1 cellular context compared by ENCODE assay signal in the genomic region with DNA sequence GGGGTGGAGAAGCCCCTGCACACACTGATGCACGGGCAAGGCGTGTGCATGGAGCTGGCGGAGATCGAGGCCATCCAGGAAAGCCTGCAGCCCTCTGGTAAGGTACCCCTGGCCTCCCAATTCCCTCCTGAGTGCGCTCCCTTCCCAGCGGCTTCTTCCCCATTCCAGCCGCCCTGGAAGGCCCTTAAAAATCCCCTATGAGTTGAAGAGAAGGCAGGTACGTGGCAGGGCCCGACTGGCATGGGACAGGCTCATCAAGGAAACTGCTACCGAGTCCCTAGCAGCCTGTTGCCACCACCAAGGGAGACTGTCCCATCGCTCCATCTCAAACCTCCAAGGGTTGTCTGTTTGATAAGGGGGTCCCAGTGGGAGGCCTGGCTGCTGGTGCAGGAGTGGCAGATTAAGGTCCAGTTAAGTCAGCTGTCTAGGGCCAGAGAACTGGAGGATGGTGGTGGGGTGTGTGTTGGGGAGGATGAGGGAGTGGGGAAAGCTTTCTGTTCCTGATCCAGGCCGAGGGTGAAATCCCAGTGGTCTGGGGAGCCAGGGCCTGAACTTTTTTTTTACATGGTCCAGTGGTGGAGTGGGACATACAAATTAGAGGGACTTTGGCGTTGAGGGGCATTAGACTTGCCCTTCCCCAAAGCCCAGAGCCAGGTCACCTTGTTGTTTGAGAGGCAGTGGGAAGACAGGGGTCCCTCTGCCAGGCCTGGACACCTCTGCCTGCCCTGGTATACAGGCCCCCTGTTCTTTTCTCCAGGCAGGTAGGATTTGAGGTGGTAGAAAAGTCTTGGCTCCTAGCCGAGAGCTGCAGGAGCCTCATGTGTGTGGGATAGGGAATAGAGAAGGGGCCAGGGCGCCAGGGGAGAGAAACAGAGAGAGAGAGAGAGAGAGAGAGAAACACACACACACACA.
A peak's percentile ranks its signal among the peaks of the same experiment; 100 is the strongest.
TF ChIP-seq lines count a peak whose summit lies in the region.

No MANE protein-coding gene starts in this region.

TF ChIP-seq in HepG2, 621 proteins besides CTCF, POLR2A, EP300 and RAD21 (continued from another document and continues in another):
- TF ChIP-seq, protein P1, sequence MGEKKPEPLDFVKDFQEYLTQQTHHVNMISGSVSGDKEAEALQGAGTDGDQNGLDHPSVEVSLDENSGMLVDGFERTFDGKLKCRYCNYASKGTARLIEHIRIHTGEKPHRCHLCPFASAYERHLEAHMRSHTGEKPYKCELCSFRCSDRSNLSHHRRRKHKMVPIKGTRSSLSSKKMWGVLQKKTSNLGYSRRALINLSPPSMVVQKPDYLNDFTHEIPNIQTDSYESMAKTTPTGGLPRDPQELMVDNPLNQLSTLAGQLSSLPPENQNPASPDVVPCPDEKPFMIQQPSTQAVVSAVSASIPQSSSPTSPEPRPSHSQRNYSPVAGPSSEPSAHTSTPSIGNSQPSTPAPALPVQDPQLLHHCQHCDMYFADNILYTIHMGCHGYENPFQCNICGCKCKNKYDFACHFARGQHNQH (CRISPR knock-in tag; IDR thresholded peaks at IDR 0.05): no peak; the same call in 1 of the 2 replicates
- TF ChIP-seq FIP1L1 (IDR thresholded peaks at IDR 0.05; ENCODE audit: borderline replicate concordance, insufficient read depth, low read depth, low read length) (no peak), SIN3B (IDR thresholded peaks at IDR 0.05; ENCODE audit: low read length) (no peak), ZMYM4 (CRISPR knock-in tag; IDR thresholded peaks at IDR 0.05) (no peak), RFXANK (CRISPR knock-in tag; IDR thresholded peaks at IDR 0.05) (no peak), ATM (IDR thresholded peaks at IDR 0.05; ENCODE audit: borderline replicate concordance) (no peak), GABPB1 (CRISPR knock-in tag; IDR thresholded peaks at IDR 0.05) (peak; percentile 4; the same call in 1 of the 2 replicates), ZNF282 (IDR thresholded peaks at IDR 0.05; ENCODE audit: partially characterized antibody) (no peak), AKAP8 (CRISPR knock-in tag; IDR thresholded peaks at IDR 0.05) (no peak), MIXL1 (CRISPR knock-in tag; IDR thresholded peaks at IDR 0.05) (no peak), ZNF331 (CRISPR knock-in tag; IDR thresholded peaks at IDR 0.05) (no peak), IRX3 (CRISPR knock-in tag; IDR thresholded peaks at IDR 0.05; ENCODE audit: borderline replicate concordance, low read depth) (no peak), GTF2F1 (IDR thresholded peaks at IDR 0.05; ENCODE audit: low read length) (no peak), FOXM1 (CRISPR knock-in tag; IDR thresholded peaks at IDR 0.05) (0 out of 2 replicates have a peak, but pooled peaks have one; percentile 4), KLF15 (CRISPR knock-in tag; IDR thresholded peaks at IDR 0.05; ENCODE audit: borderline replicate concordance) (no peak), ZNF326 (CRISPR knock-in tag; IDR thresholded peaks at IDR 0.05; ENCODE audit: borderline replicate concordance) (no peak), ZZZ3 (CRISPR knock-in tag; IDR thresholded peaks at IDR 0.05; ENCODE audit: borderline replicate concordance) (no peak; the same call in 1 of the 2 replicates), ZIK1 (CRISPR knock-in tag; IDR thresholded peaks at IDR 0.05; ENCODE audit: borderline replicate concordance, low read depth) (no peak), ZNF484 (CRISPR knock-in tag; IDR thresholded peaks at IDR 0.05; ENCODE audit: borderline replicate concordance, low read depth) (no peak), ZNF75D (CRISPR knock-in tag; IDR thresholded peaks at IDR 0.05; ENCODE audit: borderline replicate concordance) (0 out of 2 replicates have a peak, but pooled peaks have one; percentile 74), KLF13 (CRISPR knock-in tag; IDR thresholded peaks at IDR 0.05) (no peak), ZNF335 (CRISPR knock-in tag; IDR thresholded peaks at IDR 0.05) (no peak), TGIF2 (CRISPR knock-in tag; IDR thresholded peaks at IDR 0.05) (no peak), ARHGAP35 (CRISPR knock-in tag; IDR thresholded peaks at IDR 0.05; ENCODE audit: borderline replicate concordance) (no peak; the same call in 1 of the 2 replicates), MYC (CRISPR knock-in tag; IDR thresholded peaks at IDR 0.05; ENCODE audit: borderline replicate concordance) (0 out of 2 replicates have a peak, but pooled peaks have one; percentile 2), SALL1 (CRISPR knock-in tag; IDR thresholded peaks at IDR 0.05) (no peak; the same call in 1 of the 2 replicates), ZNF619 (CRISPR knock-in tag; IDR thresholded peaks at IDR 0.05) (no peak), ZNF761 (CRISPR knock-in tag; conservative IDR thresholded peaks at IDR 0.05) (no peak), ZNF17 (CRISPR knock-in tag; IDR thresholded peaks at IDR 0.05) (no peak), XRCC5 (optimal IDR thresholded peaks at IDR 0.05; ENCODE audit: low read length) (no peak), BORCS8-MEF2B (CRISPR knock-in tag; IDR thresholded peaks at IDR 0.05) (no peak; the same call in 1 of the 2 replicates), ZNF205 (CRISPR knock-in tag; IDR thresholded peaks at IDR 0.05) (no peak), MATR3 (CRISPR knock-in tag; IDR thresholded peaks at IDR 0.05) (no peak)
- TF ChIP-seq, protein P2, sequence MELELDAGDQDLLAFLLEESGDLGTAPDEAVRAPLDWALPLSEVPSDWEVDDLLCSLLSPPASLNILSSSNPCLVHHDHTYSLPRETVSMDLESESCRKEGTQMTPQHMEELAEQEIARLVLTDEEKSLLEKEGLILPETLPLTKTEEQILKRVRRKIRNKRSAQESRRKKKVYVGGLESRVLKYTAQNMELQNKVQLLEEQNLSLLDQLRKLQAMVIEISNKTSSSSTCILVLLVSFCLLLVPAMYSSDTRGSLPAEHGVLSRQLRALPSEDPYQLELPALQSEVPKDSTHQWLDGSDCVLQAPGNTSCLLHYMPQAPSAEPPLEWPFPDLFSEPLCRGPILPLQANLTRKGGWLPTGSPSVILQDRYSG (CRISPR knock-in tag; IDR thresholded peaks at IDR 0.05): no peak
- TF ChIP-seq, protein P3, sequence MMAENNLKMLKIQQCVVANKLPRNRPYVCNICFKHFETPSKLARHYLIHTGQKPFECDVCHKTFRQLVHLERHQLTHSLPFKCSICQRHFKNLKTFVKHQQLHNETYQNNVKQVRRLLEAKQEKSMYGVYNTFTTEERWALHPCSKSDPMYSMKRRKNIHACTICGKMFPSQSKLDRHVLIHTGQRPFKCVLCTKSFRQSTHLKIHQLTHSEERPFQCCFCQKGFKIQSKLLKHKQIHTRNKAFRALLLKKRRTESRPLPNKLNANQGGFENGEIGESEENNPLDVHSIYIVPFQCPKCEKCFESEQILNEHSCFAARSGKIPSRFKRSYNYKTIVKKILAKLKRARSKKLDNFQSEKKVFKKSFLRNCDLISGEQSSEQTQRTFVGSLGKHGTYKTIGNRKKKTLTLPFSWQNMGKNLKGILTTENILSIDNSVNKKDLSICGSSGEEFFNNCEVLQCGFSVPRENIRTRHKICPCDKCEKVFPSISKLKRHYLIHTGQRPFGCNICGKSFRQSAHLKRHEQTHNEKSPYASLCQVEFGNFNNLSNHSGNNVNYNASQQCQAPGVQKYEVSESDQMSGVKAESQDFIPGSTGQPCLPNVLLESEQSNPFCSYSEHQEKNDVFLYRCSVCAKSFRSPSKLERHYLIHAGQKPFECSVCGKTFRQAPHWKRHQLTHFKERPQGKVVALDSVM (CRISPR knock-in tag; IDR thresholded peaks at IDR 0.05): no peak
- TF ChIP-seq, protein P4, sequence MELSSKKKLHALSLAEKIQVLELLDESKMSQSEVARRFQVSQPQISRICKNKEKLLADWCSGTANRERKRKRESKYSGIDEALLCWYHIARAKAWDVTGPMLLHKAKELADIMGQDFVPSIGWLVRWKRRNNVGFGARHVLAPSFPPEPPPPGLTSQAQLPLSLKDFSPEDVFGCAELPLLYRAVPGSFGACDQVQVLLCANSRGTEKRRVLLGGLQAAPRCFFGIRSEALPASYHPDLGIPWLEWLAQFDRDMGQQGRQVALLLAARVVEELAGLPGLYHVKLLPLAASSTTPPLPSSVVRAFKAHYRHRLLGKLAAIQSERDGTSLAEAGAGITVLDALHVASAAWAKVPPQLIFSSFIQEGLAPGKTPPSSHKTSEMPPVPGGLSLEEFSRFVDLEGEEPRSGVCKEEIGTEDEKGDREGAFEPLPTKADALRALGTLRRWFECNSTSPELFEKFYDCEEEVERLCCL (CRISPR knock-in tag; IDR thresholded peaks at IDR 0.05; ENCODE audit: borderline replicate concordance): no peak
- TF ChIP-seq, protein P5, sequence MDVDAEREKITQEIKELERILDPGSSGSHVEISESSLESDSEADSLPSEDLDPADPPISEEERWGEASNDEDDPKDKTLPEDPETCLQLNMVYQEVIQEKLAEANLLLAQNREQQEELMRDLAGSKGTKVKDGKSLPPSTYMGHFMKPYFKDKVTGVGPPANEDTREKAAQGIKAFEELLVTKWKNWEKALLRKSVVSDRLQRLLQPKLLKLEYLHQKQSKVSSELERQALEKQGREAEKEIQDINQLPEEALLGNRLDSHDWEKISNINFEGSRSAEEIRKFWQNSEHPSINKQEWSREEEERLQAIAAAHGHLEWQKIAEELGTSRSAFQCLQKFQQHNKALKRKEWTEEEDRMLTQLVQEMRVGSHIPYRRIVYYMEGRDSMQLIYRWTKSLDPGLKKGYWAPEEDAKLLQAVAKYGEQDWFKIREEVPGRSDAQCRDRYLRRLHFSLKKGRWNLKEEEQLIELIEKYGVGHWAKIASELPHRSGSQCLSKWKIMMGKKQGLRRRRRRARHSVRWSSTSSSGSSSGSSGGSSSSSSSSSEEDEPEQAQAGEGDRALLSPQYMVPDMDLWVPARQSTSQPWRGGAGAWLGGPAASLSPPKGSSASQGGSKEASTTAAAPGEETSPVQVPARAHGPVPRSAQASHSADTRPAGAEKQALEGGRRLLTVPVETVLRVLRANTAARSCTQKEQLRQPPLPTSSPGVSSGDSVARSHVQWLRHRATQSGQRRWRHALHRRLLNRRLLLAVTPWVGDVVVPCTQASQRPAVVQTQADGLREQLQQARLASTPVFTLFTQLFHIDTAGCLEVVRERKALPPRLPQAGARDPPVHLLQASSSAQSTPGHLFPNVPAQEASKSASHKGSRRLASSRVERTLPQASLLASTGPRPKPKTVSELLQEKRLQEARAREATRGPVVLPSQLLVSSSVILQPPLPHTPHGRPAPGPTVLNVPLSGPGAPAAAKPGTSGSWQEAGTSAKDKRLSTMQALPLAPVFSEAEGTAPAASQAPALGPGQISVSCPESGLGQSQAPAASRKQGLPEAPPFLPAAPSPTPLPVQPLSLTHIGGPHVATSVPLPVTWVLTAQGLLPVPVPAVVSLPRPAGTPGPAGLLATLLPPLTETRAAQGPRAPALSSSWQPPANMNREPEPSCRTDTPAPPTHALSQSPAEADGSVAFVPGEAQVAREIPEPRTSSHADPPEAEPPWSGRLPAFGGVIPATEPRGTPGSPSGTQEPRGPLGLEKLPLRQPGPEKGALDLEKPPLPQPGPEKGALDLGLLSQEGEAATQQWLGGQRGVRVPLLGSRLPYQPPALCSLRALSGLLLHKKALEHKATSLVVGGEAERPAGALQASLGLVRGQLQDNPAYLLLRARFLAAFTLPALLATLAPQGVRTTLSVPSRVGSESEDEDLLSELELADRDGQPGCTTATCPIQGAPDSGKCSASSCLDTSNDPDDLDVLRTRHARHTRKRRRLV (CRISPR knock-in tag; IDR thresholded peaks at IDR 0.05): no peak
- TF ChIP-seq, protein P6, sequence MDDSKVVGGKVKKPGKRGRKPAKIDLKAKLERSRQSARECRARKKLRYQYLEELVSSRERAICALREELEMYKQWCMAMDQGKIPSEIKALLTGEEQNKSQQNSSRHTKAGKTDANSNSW (CRISPR knock-in tag; IDR thresholded peaks at IDR 0.05; ENCODE audit: borderline replicate concordance): 0 out of 2 replicates have a peak, but pooled peaks have one; percentile 1
- TF ChIP-seq, protein P7, sequence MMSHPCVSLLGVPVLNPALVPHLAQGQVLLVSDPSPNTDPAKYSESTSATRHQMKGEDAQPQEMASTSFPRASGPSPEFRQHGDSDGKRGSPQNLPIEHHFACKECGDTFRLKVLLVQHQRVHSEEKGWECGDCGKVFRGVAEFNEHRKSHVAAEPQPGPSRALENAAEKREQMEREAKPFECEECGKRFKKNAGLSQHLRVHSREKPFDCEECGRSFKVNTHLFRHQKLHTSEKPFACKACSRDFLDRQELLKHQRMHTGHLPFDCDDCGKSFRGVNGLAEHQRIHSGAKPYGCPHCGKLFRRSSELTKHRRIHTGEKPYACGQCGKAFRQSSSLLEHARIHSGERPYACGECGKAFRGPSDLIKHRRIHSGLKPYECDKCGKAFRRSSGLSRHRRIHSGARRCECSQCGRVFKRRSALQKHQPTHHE (CRISPR knock-in tag; IDR thresholded peaks at IDR 0.05; ENCODE audit: borderline replicate concordance): no peak
- TF ChIP-seq, protein P8, sequence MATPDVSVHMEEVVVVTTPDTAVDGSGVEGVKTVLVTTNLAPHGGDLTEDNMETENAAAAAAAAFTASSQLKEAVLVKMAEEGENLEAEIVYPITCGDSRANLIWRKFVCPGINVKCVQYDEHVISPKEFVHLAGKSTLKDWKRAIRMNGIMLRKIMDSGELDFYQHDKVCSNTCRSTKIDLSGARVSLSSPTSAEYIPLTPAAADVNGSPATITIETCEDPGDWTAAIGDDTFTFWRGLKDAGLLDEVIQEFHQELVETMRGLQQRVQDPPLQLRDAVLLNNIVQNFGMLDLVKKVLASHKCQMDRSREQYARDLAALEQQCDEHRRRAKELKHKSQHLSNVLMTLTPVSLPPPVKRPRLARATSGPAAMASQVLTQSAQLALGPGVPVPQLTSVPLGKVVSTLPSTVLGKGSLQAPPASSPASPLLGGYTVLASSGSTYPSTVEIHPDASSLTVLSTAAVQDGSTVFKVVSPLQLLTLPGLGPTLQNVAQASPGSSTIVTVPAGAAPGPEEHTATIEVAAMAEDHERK (CRISPR knock-in tag; IDR thresholded peaks at IDR 0.05; ENCODE audit: low read depth): no peak
- TF ChIP-seq, protein P9, sequence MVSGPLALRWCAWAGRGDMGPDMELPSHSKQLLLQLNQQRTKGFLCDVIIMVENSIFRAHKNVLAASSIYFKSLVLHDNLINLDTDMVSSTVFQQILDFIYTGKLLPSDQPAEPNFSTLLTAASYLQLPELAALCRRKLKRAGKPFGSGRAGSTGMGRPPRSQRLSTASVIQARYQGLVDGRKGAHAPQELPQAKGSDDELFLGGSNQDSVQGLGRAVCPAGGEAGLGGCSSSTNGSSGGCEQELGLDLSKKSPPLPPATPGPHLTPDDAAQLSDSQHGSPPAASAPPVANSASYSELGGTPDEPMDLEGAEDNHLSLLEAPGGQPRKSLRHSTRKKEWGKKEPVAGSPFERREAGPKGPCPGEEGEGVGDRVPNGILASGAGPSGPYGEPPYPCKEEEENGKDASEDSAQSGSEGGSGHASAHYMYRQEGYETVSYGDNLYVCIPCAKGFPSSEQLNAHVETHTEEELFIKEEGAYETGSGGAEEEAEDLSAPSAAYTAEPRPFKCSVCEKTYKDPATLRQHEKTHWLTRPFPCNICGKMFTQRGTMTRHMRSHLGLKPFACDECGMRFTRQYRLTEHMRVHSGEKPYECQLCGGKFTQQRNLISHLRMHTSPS (CRISPR knock-in tag; IDR thresholded peaks at IDR 0.05; ENCODE audit: low read depth): no peak
- TF ChIP-seq, protein P10, sequence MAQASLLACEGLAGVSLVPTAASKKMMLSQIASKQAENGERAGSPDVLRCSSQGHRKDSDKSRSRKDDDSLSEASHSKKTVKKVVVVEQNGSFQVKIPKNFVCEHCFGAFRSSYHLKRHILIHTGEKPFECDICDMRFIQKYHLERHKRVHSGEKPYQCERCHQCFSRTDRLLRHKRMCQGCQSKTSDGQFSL (CRISPR knock-in tag; IDR thresholded peaks at IDR 0.05): no peak
- TF ChIP-seq, protein P11, sequence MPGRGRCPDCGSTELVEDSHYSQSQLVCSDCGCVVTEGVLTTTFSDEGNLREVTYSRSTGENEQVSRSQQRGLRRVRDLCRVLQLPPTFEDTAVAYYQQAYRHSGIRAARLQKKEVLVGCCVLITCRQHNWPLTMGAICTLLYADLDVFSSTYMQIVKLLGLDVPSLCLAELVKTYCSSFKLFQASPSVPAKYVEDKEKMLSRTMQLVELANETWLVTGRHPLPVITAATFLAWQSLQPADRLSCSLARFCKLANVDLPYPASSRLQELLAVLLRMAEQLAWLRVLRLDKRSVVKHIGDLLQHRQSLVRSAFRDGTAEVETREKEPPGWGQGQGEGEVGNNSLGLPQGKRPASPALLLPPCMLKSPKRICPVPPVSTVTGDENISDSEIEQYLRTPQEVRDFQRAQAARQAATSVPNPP (CRISPR knock-in tag; IDR thresholded peaks at IDR 0.05): peak; percentile 5
